8 cellular contexts compared by ENCODE assay signal in the genomic region with DNA sequence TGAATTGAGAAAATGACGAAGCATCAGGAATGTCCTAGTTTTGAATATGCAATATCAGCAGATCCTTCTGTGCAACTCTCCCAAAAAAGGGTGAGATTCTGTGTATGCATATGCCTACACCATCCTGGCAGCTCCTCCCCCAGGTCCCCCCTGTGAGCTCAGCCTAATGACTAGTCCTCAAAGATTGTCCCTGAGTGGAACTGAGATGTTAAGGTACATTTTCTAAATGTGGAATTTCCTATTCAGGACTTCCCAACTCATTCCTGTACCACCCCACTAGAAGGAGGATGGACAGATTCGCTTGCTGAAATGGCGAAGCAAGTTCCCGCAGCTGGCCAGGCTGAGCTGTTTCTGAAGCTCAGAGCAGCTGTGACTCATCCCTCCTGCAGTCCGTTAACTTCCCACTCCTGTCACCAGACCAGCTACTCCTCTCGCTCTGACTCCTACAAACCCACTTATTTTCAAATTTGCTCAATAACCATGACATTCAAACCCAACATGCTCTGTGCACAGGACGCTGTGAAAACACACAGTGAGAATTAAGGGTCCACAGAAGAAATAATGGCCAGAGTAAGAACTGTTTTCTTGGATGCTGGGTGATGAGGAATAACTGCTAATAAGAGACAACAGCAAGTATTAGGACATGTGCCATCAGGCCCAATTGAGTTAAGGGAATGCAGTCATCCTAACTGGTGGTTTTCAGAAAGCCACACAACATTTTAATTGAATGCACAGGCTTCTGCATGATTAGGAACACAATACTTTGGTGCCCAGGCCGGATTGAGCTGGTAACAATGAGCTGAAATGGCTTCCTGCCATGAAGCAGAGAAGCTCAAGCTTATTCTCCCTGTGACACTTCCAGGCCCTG. TPM values are rescaled to one million over a fixed set of nuclear protein-coding genes. Genes with fewer than 3 reads are reported as not detected.
DNase-seq lines count a peak whose midpoint lies in the region; ATAC-seq and TF ChIP-seq lines count a peak whose summit lies in the region.

No MANE protein-coding gene starts in this region.

- peak in 1 of 34 experiments; percentile 14 for DNase-seq in T-cell
- DNase-seq in coronary artery (ENCODE audit: low spot score), result no peak
- peak; percentile 41 for DNase-seq in mucosa of gallbladder (ENCODE audit: low spot score)
- DNase-seq in stomach, result no peak
- no peak for DNase-seq in nephron progenitor cell

- POLR2A ChIA-PET in T-cell (lab: Charles Lee), result interaction anchor here in 1 of 2 donors (0.6 to 1.2 kb wide), 3 partner anchors 10 to 155 kb away, joined by 3 to 10 read pairs (median 6); no protein-coding TSS in a partner anchor

- 47 to 58% (median 49%) methylated on average over 8 of the region's 8 CpGs for WGBS in stomach, 5 donors

- H3K9me3 ChIP-seq in stomach, result peaks cover 0 to 15% (median 5%) of the 10 kb centered on the region in 4 donors

- H2AFZ ChIP-seq in ACC112 (ENCODE audit: low read length, unreplicated experiment), result peak overlapping the region; percentile 80

- TF ChIP-seq EP300 in stomach (IDR thresholded peaks at IDR 0.05), result no peak

- no peaks in the 10 kb centered on the region for H3K79me2 ChIP-seq in ACC112 (ENCODE audit: control insufficient read depth, insufficient read depth, low read length, unreplicated experiment)

- H3K27ac Mint-ChIP-seq in T-cell, result peak overlapping the region; percentile 17 to 69
- H3K27ac Mint-ChIP-seq in nephron progenitor cell, result no peak overlapping the region

- H3K4me3 Mint-ChIP-seq in T-cell, result peak overlapping the region; percentile 1 to 10 (median 6)
- no peak overlapping the region for H3K4me3 Mint-ChIP-seq in nephron progenitor cell

- H3K27ac ChIP-seq in ACC112 (ENCODE audit: low read depth, low read length) (0 out of 2 replicates have a peak overlapping the region, but pooled peaks have one; percentile 23), coronary artery (peak overlapping the region; percentile 30 to 70), stomach (peak overlapping the region in 4 of 5 donors; percentile 40 to 59 (median 52))

- H3K9me3 Mint-ChIP-seq in T-cell (peaks cover 0 to 7% (median 4%) of the 10 kb centered on the region in 3 donors), nephron progenitor cell (peaks cover 32% of the 10 kb centered on the region)

- H3K27me3 Mint-ChIP-seq in T-cell (no peaks in the 10 kb centered on the region), nephron progenitor cell (ENCODE audit: low read depth, poor library complexity) (peaks cover 8% of the 10 kb centered on the region)

- no peak for TF ChIP-seq CTCF in coronary artery (IDR thresholded peaks at IDR 0.05)
- TF ChIP-seq CTCF in stomach (IDR thresholded peaks at IDR 0.05), result no peak
- no peak for TF ChIP-seq CTCF in nephron progenitor cell (IDR thresholded peaks at IDR 0.05)

- peak overlapping the region; percentile 40 for H3K4me3 ChIP-seq in ACC112 (ENCODE audit: low read depth, low read length)
- peak overlapping the region; percentile 37 for H3K4me3 ChIP-seq in coronary artery
- no peak overlapping the region for H3K4me3 ChIP-seq in stomach

- H3K4me1 Mint-ChIP-seq in T-cell (peaks cover 15 to 20% (median 18%) of the 10 kb centered on the region in 3 donors), nephron progenitor cell (peaks cover 16% of the 10 kb centered on the region)

- H3K4me1 ChIP-seq in ACC112 (ENCODE audit: control insufficient read depth, insufficient read depth, low read length, unreplicated experiment) (peaks cover 16% of the 10 kb centered on the region), stomach (peaks cover 0 to 14% (median 7%) of the 10 kb centered on the region in 4 donors)

- peak; percentile 95 for ATAC-seq in GM18873 (IDR thresholded peaks at IDR 0.05; ENCODE audit: low FRiP score, unreplicated experiment)
- peak; percentile 96 for ATAC-seq in HG03097 (IDR thresholded peaks at IDR 0.05; ENCODE audit: low FRiP score, unreplicated experiment)
- peak in 3 of 4 experiments; percentile 60 to 80 (median 70) for ATAC-seq in T-cell (replicated peaks in 1 of 4)

- intact Hi-C loops in stomach (cut with DNase I; ENCODE audit: low total_unique reads), result no loop called here

- no peaks in the 10 kb centered on the region for H3K27me3 ChIP-seq in ACC112 (ENCODE audit: insufficient read depth, low read length)
- H3K27me3 ChIP-seq in stomach, result no peaks in the 10 kb centered on the region

- H3K36me3 Mint-ChIP-seq in T-cell, result peaks cover 4% of the 10 kb centered on the region
- H3K36me3 Mint-ChIP-seq in nephron progenitor cell (ENCODE audit: low read depth), result peaks cover 11% of the 10 kb centered on the region

- CTCF ChIA-PET in T-cell (lab: Charles Lee), result interaction anchor here (0.8 to 1.4 kb wide), 3 partner anchors 11 to 36 kb away, joined by 3 to 7 read pairs (median 3); no protein-coding TSS in a partner anchor

- TF ChIP-seq POLR2A in stomach (IDR thresholded peaks at IDR 0.05), result no peak

- H3K36me3 ChIP-seq in ACC112 (ENCODE audit: insufficient read depth, low read length) (no peaks in the 10 kb centered on the region), stomach (no peaks in the 10 kb centered on the region)

RNA-seq across cellular contexts. Expression of a gene that starts 40.0 kb away (rescaled TPM):
- total RNA-seq in T-cell (10 to 100 TPM; 45.5 to 73.4 (median 59.1) TPM), mucosa of gallbladder (45.3 TPM), stomach (100 to 1,000 TPM in 2 of 5 donors, 10 to 100 TPM in 2, 1 to 10 TPM in 1; 5.5 to 253 (median 45.4) TPM)
- 10 to 100 TPM; 18.3 to 30.4 (median 20.4) TPM for polyA plus RNA-seq in stomach

Comparison
In these comparisons a context has a peak if more than half of its experiments do, and no peak if none do; other contexts are left out.
1. H3K4me3 ChIP-seq: peak in ACC112 (single experiment) and coronary artery (single experiment); none in stomach (0 of 4).
2. Peak in every context shown above with its lines, with median percentiles within 50 percentile points of each other: H3K27ac ChIP-seq and ATAC-seq.